In the genomic region with DNA sequence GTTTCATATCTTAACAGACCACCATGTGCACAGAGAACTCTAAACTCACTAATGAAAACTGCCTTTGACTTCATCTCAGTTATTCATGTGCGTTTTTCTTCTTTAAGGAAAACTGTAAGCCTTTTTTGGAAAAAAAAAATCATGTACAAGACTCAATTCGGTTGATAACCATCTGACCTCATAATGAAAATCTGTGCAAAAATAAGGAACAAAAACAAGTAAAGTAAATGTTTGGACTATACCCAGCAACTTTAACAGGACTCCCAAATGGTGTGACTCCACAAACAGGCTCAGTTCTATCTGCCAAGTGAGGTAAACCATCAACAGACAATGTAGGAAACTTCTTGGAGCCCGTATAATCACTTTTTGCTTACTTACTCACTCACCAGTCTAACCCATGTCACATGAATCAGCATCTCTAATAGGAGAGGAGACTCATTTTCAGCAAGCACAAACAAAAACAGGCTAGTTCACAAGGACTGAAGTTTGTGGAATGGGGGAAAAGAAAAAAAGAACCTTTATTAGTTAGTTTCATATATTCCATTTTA, we compare ENCODE assay signal across 1 cellular context.
TF ChIP-seq lines count a peak whose summit lies in the region.

No MANE protein-coding gene starts in this region.

TF ChIP-seq in HCT116, 20 proteins besides CTCF, POLR2A, EP300 and RAD21 (continued from another document):
- TF ChIP-seq SP1 (IDR thresholded peaks at IDR 0.05; ENCODE audit: low read depth): no peak
- TF ChIP-seq, protein P1, sequence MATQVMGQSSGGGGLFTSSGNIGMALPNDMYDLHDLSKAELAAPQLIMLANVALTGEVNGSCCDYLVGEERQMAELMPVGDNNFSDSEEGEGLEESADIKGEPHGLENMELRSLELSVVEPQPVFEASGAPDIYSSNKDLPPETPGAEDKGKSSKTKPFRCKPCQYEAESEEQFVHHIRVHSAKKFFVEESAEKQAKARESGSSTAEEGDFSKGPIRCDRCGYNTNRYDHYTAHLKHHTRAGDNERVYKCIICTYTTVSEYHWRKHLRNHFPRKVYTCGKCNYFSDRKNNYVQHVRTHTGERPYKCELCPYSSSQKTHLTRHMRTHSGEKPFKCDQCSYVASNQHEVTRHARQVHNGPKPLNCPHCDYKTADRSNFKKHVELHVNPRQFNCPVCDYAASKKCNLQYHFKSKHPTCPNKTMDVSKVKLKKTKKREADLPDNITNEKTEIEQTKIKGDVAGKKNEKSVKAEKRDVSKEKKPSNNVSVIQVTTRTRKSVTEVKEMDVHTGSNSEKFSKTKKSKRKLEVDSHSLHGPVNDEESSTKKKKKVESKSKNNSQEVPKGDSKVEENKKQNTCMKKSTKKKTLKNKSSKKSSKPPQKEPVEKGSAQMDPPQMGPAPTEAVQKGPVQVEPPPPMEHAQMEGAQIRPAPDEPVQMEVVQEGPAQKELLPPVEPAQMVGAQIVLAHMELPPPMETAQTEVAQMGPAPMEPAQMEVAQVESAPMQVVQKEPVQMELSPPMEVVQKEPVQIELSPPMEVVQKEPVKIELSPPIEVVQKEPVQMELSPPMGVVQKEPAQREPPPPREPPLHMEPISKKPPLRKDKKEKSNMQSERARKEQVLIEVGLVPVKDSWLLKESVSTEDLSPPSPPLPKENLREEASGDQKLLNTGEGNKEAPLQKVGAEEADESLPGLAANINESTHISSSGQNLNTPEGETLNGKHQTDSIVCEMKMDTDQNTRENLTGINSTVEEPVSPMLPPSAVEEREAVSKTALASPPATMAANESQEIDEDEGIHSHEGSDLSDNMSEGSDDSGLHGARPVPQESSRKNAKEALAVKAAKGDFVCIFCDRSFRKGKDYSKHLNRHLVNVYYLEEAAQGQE (IDR thresholded peaks at IDR 0.05; ENCODE audit: low read depth): no peak
- TF ChIP-seq EZH2 (IDR thresholded peaks at IDR 0.05): no peak
- TF ChIP-seq FOSL1 (IDR thresholded peaks at IDR 0.05; ENCODE audit: low read depth): no peak
- TF ChIP-seq CEBPB (IDR thresholded peaks at IDR 0.05; ENCODE audit: low read depth): no peak
- TF ChIP-seq SIN3A (IDR thresholded peaks at IDR 0.05; ENCODE audit: low read depth): no peak
- no peak for TF ChIP-seq EGR1 (IDR thresholded peaks at IDR 0.05; ENCODE audit: low read depth)
TF ChIP-seq in HCT116: peak in this region for 0.
